In genomic region chrX:120564925-120565324, GRCh38 we compare ENCODE assay signal across 17 cellular contexts. TPM values are rescaled to one million over a fixed set of nuclear protein-coding genes. Genes with fewer than 3 reads are reported as not detected.
DNase-seq lines count a peak whose midpoint lies in the region; ATAC-seq and TF ChIP-seq lines count a peak whose summit lies in the region.
"Had no signal": no experiment of that assay in that cellular context is flagged by ENCODE, and none has a peak within 500 bp of the region (broad histone marks: within the 10 kb centered on the region; RNA-seq: fewer than 3 reads in every experiment).

No MANE protein-coding gene starts in this region.

- H3K36me3 ChIP-seq in BLaER1 (no peaks in the 10 kb centered on the region), Karpas-422 (ENCODE audit: insufficient read depth, low read length) (no peaks in the 10 kb centered on the region), sigmoid colon (no peaks in the 10 kb centered on the region)
- H3K36me3 ChIP-seq: BE2C had no signal

- no peak for TF ChIP-seq EP300 in sigmoid colon (IDR thresholded peaks at IDR 0.05)

- intact Hi-C loops in sigmoid colon (cut with DNase I), result no loop called here

- WGBS in sigmoid colon, 2 donors, result 81 to 96% methylated on average over 1 of the region's 1 CpG

- POLR2A ChIA-PET in GM10248 (lab: Yijun Ruan, JAX), result interaction anchor here (0.5 kb wide), 1 partner anchor 39 kb away, joined by 4 read pairs; the partner anchor contains the start of gene MCTS1

- TF ChIP-seq POLR2A in sigmoid colon (IDR thresholded peaks at IDR 0.05), result no peak

- no peak overlapping the region for H2AFZ ChIP-seq in Karpas-422 (ENCODE audit: low read length)
- H2AFZ ChIP-seq: GM23248 had no signal

- DNase-seq in Karpas-422, result peak; percentile 46
- peak; percentile 0 for DNase-seq in OCI-M1 (lab: John Stamatoyannopoulos, UW)
- no peak for DNase-seq in sigmoid colon
- no peak for DNase-seq in GM10248 (ENCODE audit: extremely low spot score)
- DNase-seq: ACHN; BE2C; CD4-positive, alpha-beta memory T cell; DMS153; DMS79; GDM1; GM23248; HCEC 1CT; IMR-90; KBM-7 had no signal

- peak overlapping the region; percentile 39 for H3K4me2 ChIP-seq in BLaER1
- H3K4me2 ChIP-seq in Karpas-422 (ENCODE audit: low read depth, low read length, poor library complexity, severe bottlenecking), result no peak overlapping the region

- no peak for ATAC-seq in SK-N-SH treated with all-trans-retinoic acid at 6 μM for 48 hours

- H4K20me1 ChIP-seq in BLaER1 (no peaks in the 10 kb centered on the region), Karpas-422 (ENCODE audit: insufficient read depth, low read depth, low read length) (no peaks in the 10 kb centered on the region)

- no peak overlapping the region for H3K4me3 ChIP-seq in BLaER1
- H3K4me3 ChIP-seq in Karpas-422 (ENCODE audit: low read length), result no peak overlapping the region
- H3K4me3 ChIP-seq in sigmoid colon, result no peak overlapping the region
- H3K4me3 ChIP-seq: GM23248 had no signal

- H3K27ac ChIP-seq in BLaER1, result no peak overlapping the region
- H3K27ac ChIP-seq in Karpas-422 (ENCODE audit: low read length), result no peak overlapping the region
- no peak overlapping the region for H3K27ac ChIP-seq in sigmoid colon
- H3K27ac ChIP-seq: GM23248, HL-60 had no signal

- no peaks in the 10 kb centered on the region for H3K79me2 ChIP-seq in Karpas-422 (ENCODE audit: low read length)

- no peak for TF ChIP-seq CTCF in sigmoid colon (IDR thresholded peaks at IDR 0.05)
- TF ChIP-seq CTCF in GM10248 (IDR thresholded peaks at IDR 0.05; ENCODE audit: control extremely low read depth, extremely low read depth, low read depth, missing control alignments), result no peak

- H3K9me3 ChIP-seq in BLaER1 (no peaks in the 10 kb centered on the region), Karpas-422 (ENCODE audit: low read length) (no peaks in the 10 kb centered on the region), sigmoid colon (no peaks in the 10 kb centered on the region)
- H3K9me3 ChIP-seq: BE2C had no signal

- no peaks in the 10 kb centered on the region for H3K9me2 ChIP-seq in Karpas-422 (replicated peaks; ENCODE audit: insufficient read depth, low read length)

- H3K4me1 ChIP-seq in BLaER1 (peaks cover 14% of the 10 kb centered on the region), Karpas-422 (ENCODE audit: low read length) (peaks cover 15% of the 10 kb centered on the region), sigmoid colon (peaks cover 0 to 10% (median 5%) of the 10 kb centered on the region in 4 donors)
- H3K4me1 ChIP-seq: BE2C had no signal

- H3K27me3 ChIP-seq in BLaER1 (no peaks in the 10 kb centered on the region), Karpas-422 (ENCODE audit: low read length) (no peaks in the 10 kb centered on the region), sigmoid colon (no peaks in the 10 kb centered on the region)
- H3K27me3 ChIP-seq: BE2C had no signal

- CTCF ChIA-PET in GM10248 (lab: Yijun Ruan, JAX), result interaction anchor here (2.3 kb wide), 1 partner anchor 11 kb away, joined by 6 read pairs; no protein-coding TSS in a partner anchor

- H3K9ac ChIP-seq in BLaER1 (no peak overlapping the region), Karpas-422 (ENCODE audit: low read length) (no peak overlapping the region)
- H3K9ac ChIP-seq: GM23248 had no signal

TF ChIP-seq in SK-N-SH treated with all-trans-retinoic acid at 6 μM for 48 hours, 23 proteins besides CTCF, POLR2A, EP300 and RAD21:
- TF ChIP-seq RARB (CRISPR knock-in tag; IDR thresholded peaks at IDR 0.05) (no peak), ZNF70 (CRISPR knock-in tag; IDR thresholded peaks at IDR 0.05) (no peak), ARNTL (CRISPR knock-in tag; IDR thresholded peaks at IDR 0.05; ENCODE audit: borderline replicate concordance, low read depth) (no peak), ESRRG (CRISPR knock-in tag; IDR thresholded peaks at IDR 0.05) (no peak), PPARA (CRISPR knock-in tag; IDR thresholded peaks at IDR 0.05; ENCODE audit: borderline replicate concordance) (no peak), TCF4 (CRISPR knock-in tag; IDR thresholded peaks at IDR 0.05; ENCODE audit: borderline replicate concordance) (no peak), SNAI2 (CRISPR knock-in tag; IDR thresholded peaks at IDR 0.05) (no peak), BACH2 (CRISPR knock-in tag; IDR thresholded peaks at IDR 0.05; ENCODE audit: borderline replicate concordance) (no peak)

RNA-seq across cellular contexts. Expression of gene CUL4B, which starts 4.2 kb away (rescaled TPM):
- total RNA-seq in Karpas-422 (2014; rRNA removed; shearing (Covaris generic); ENCODE audit: low replicate concordance), result 30.3 and 50.6 TPM in 2 replicates
- 10 to 100 TPM; 46.2 to 62.0 (median 49.9) TPM for total RNA-seq in sigmoid colon
- 10 to 100 TPM; 13.8 to 17.0 (median 15.5) TPM for polyA plus RNA-seq in sigmoid colon

RNA-seq across cellular contexts. Expression of gene MCTS1, which starts 39.0 kb away (rescaled TPM):
- 26.2 and 69.6 TPM in 2 replicates for total RNA-seq in Karpas-422 (2014; rRNA removed; shearing (Covaris generic); ENCODE audit: low replicate concordance)
- 10 to 100 TPM; 14.7 to 25.7 (median 20.7) TPM for total RNA-seq in sigmoid colon
- polyA plus RNA-seq in sigmoid colon, result 10 to 100 TPM; 64.9 to 89.9 (median 64.9) TPM

Comparison
In these comparisons a context has a peak if more than half of its experiments do, and no peak if none do; other contexts are left out.
1. DNase-seq: peak in Karpas-422 (single experiment) and OCI-M1 (single experiment); none in sigmoid colon (single experiment) and GM10248 (single experiment).